Comparison of ENCODE assay signal across 1 cellular context in genomic region chr1:103170608-103171007, GRCh38.
TF ChIP-seq lines count a peak whose summit lies in the region.

No MANE protein-coding gene starts in this region.

TF ChIP-seq in SK-N-SH, 30 proteins besides CTCF, POLR2A, EP300 and RAD21:
- TF ChIP-seq ZBTB33 (IDR thresholded peaks at IDR 0.05; ENCODE audit: borderline replicate concordance, low read depth) (no peak), NFIC (IDR thresholded peaks at IDR 0.05; ENCODE audit: borderline replicate concordance) (no peak), IRF3 (IDR thresholded peaks at IDR 0.05; ENCODE audit: low read depth, low read length) (no peak), TEAD4 (IDR thresholded peaks at IDR 0.05; ENCODE audit: borderline replicate concordance, insufficient read depth) (no peak), POLR2AphosphoS5 (IDR thresholded peaks at IDR 0.05; ENCODE audit: low read depth, low read length) (no peak), YY1 (IDR thresholded peaks at IDR 0.05; ENCODE audit: low read depth) (no peak), USF2 (IDR thresholded peaks at IDR 0.05; ENCODE audit: borderline replicate concordance, low read depth, low read length) (no peak)
